Comparison of ENCODE assay signal across 7 cellular contexts in genomic region chr2:154015233-154015632, GRCh38.
"Had no signal": no experiment of that assay in that cellular context is flagged by ENCODE, and none has a peak within 500 bp of the region (broad histone marks: within the 10 kb centered on the region; RNA-seq: fewer than 3 reads in every experiment).

No MANE protein-coding gene starts in this region.

- H3K4me2 ChIP-seq: KMS-11 had no signal

- FAIRE-seq: HTR-8/SVneo, K562 had no signal

- ATAC-seq: K562 had no signal

- H3K27ac ChIP-seq: HL-60, KMS-11 had no signal

- DNase-seq: IMR-90, KBM-7, KG1 had no signal

- H3K9ac ChIP-seq: KMS-11 had no signal

- H3K4me3 ChIP-seq: K562 had no signal
